ENCODE assay signal across 9 cellular contexts in the genomic region with DNA sequence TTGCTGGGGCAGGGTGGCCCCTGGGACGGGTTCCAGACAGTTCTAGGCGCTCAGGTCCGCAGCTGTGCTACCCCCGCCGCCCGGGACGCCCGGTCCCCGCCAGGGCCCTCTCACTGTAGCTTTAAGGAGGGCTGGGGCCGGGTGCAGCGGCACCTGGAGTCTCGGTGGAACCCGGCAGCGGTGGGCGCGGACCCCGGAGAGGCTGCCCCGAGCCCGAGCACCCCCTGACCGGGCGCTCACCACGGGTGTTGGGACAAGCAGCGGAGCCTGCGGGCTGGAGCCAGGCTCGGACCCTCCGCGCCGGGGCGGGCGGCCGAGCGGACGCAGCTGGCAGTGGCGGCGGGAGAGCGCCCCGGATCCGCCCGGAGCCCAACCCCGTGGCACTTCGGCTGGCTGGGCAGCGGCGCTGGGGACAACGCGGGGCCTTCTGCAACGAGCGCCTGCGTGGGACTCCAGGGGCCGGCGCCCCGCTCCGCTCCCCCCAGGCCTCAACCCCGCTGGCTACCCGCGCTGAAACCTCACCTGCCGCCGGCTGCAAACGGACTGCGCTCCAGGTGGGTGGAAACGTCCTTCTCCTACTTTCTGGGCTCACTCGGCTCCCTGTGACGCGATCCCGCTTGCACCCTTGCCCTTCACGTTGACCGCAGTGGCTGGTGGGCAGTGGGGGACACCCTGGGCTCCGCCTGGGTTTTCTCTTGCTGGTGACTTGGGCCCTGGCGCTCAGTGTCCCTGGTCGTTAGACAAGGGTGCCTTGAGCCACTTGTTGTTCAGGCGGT.
DNase-seq lines count a peak whose midpoint lies in the region; ATAC-seq, FAIRE-seq and TF ChIP-seq lines count a peak whose summit lies in the region.
"Had no signal": no experiment of that assay in that cellular context is flagged by ENCODE, and none has a peak within 500 bp of the region (broad histone marks: within the 10 kb centered on the region; RNA-seq: fewer than 3 reads in every experiment).

No MANE protein-coding gene starts in this region.

- H2BK120ac ChIP-seq in H1 (replicated peaks; ENCODE audit: low read depth, low read length), result peak overlapping the region; percentile 2

- H2AK5ac ChIP-seq in H1 (ENCODE audit: low read depth, low read length), result no peak overlapping the region

- peak overlapping the region in 1 of 6 donors; percentile 75 for H3K27ac Mint-ChIP-seq in naive B cell

- ATAC-seq in naive B cell (ENCODE audit: low read depth in 2 of 2) (peak; percentile 25 to 63), aorta (ENCODE audit: low FRiP score) (peak; percentile 61), GM18498 (IDR thresholded peaks at IDR 0.05; ENCODE audit: unreplicated experiment) (no peak)

- H3K9me3 ChIP-seq in H1 (ENCODE audit: insufficient read depth in 2 of 2, low read depth in 1 of 2, low read length in 1 of 2) (no peaks in the 10 kb centered on the region), aorta (ENCODE audit: control insufficient read depth, low read length) (peaks cover 3% of the 10 kb centered on the region)

- H3K27me3 ChIP-seq in H1 (replicated peaks in 1 of 4; ENCODE audit: control insufficient read depth in 3 of 4, extremely low read depth in 1 of 4, insufficient read depth in 3 of 4, low read length in 3 of 4) (peaks cover 0 to 18% (median 10%) of the 10 kb centered on the region in 4 experiments; a peak in 6 of 7 replicates), aorta (ENCODE audit: control insufficient read depth in 1 of 2, insufficient read depth in 2 of 2, low read length in 1 of 2) (peaks cover 0 to 2% of the 10 kb centered on the region in 2 donors)

- POLR2A ChIA-PET in H1 (lab: Charles Lee; ENCODE audit: partially characterized antibody), result interaction anchor here (0.9 to 1.8 kb wide), 4 partner anchors 11 to 251 kb away, joined by 3 to 4 read pairs (median 3); partner anchors contain the start of genes ZNF429 and ZNF43

- FAIRE-seq in H1 (lab: Jason Lieb, UNC), result no peak
- FAIRE-seq: G401.6 had no signal

- H3K4me3 ChIP-seq in H1 (ENCODE audit: extremely low read depth in 1 of 4, insufficient read depth in 2 of 4, low read depth in 3 of 4, low read length in 4 of 4) (peak overlapping the region; percentile 46 to 74 (median 54)), aorta (ENCODE audit: low read length in 2 of 2) (peak overlapping the region; percentile 21 to 40)

- WGBS in H1 (ENCODE audit: extremely low coverage in 1 of 2, insufficient coverage in 1 of 2, insufficient read length in 1 of 2, insufficient replicate concordance in 2 of 2, low coverage in 1 of 2, low lambda C conversion rate in 2 of 2, missing lambda C conversion rate in 1 of 2), 2 experiments, result 6% methylated on average over 45 of the region's 70 CpGs; no CpG with 5 or more reads in 1 of the 2 experiments
- 1 to 2% methylated on average over 59 to 70 of the region's 70 CpGs for WGBS in aorta, 2 donors

- peak overlapping the region; percentile 80; the same call in 1 of the 2 replicates for H2BK20ac ChIP-seq in H1 (ENCODE audit: low read length)

- no peak for TF ChIP-seq EP300 in H1 (IDR thresholded peaks at IDR 0.05; ENCODE audit: borderline replicate concordance in 1 of 2, low read depth in 2 of 2, low read length in 2 of 2)

- H3K23me2 ChIP-seq in H1 (ENCODE audit: low read depth, low read length), result peaks cover 7% of the 10 kb centered on the region; the same call in 1 of the 2 replicates

- peak overlapping the region; percentile 62 for H4K8ac ChIP-seq in H1 (ENCODE audit: extremely low read depth, insufficient read depth, low read length)

- no peak overlapping the region for H3K23ac ChIP-seq in H1 (ENCODE audit: insufficient read length)

- no peak for TF ChIP-seq CTCF in H1 (IDR thresholded peaks at IDR 0.05; ENCODE audit: control extremely low read depth in 1 of 3, insufficient read depth in 1 of 3, low read depth in 1 of 3, low read length in 3 of 3)

- peak; percentile 55 for DNase-seq in stimulated activated CD4-positive, alpha-beta T cell treated with anti-CD3 and anti-CD28 coated beads, Interleukin-15, amount 100 ng/mL, for 24 hours
- DNase-seq in stimulated activated CD4-positive, alpha-beta T cell treated with anti-CD3 and anti-CD28 coated beads, Interleukin-2, amount 100 ng/mL, for 48 hours, result no peak
- DNase-seq in H1 (ENCODE audit: low read depth in 1 of 2, low spot score in 2 of 2) (peak in 1 of 2 experiments; percentile 72), naive B cell (no peak), aorta (peak in 1 of 2 donors; percentile 78), NCI-H510A (lab: John Stamatoyannopoulos, UW) (no peak), D341Med (ENCODE audit: low spot score) (no peak)

- peak overlapping the region; percentile 84 for H3K18ac ChIP-seq in H1 (ENCODE audit: extremely low read depth, low read length)

- no peak overlapping the region for H4K91ac ChIP-seq in H1 (replicated peaks; ENCODE audit: insufficient read length, low read length)

- intact Hi-C loops in aorta (cut with DNase I), result no loop called here

- no peak for TF ChIP-seq POLR2A in H1 (IDR thresholded peaks at IDR 0.05; ENCODE audit: control extremely low read depth in 1 of 2, low read depth in 2 of 2, low read length in 2 of 2)

- H2BK5ac ChIP-seq in H1 (ENCODE audit: low read depth, low read length), result no peak overlapping the region

- peak overlapping the region; percentile 57 to 86 (median 74) for H3K4me3 Mint-ChIP-seq in naive B cell

- peaks cover 0 to 14% (median 6%) of the 10 kb centered on the region in 4 experiments; a peak in 6 of 7 replicates for H3K4me1 ChIP-seq in H1 (replicated peaks in 1 of 4; ENCODE audit: control insufficient read depth in 3 of 4, insufficient read depth in 4 of 4, low read length in 3 of 4)
- no peaks in the 10 kb centered on the region for H3K4me1 ChIP-seq in aorta (ENCODE audit: control insufficient read depth in 1 of 2, insufficient read depth in 2 of 2, low read length in 2 of 2)

- H3K79me2 ChIP-seq in H1 (ENCODE audit: control insufficient read depth in 1 of 2, insufficient read depth in 2 of 2, low read length in 2 of 2), result 0 out of 4 replicates have a peak, but pooled peaks cover 0 to 4% of the 10 kb centered on the region in 2 experiments

- peaks cover 0 to 52% (median 2%) of the 10 kb centered on the region in 7 donors for H3K9me3 Mint-ChIP-seq in naive B cell

- no peak overlapping the region for H3K56ac ChIP-seq in H1 (replicated peaks; ENCODE audit: insufficient read length, low read depth, low read length)

- 0 out of 2 replicates have a peak overlapping the region, but pooled peaks have one; percentile 18 for H2BK12ac ChIP-seq in H1 (ENCODE audit: low read depth, low read length)

- no peak for TF ChIP-seq RAD21 in H1 (IDR thresholded peaks at IDR 0.05 in 1 of 2, conservative IDR thresholded peaks at IDR 0.05 in 1 of 2; ENCODE audit: low read depth in 2 of 2, low read length in 2 of 2)

- H3K4me2 ChIP-seq in H1 (ENCODE audit: insufficient read depth in 1 of 2, low read depth in 2 of 2, low read length in 2 of 2), result peak overlapping the region; percentile 68 to 86

- peak overlapping the region; percentile 88 for H2AFZ ChIP-seq in H1 (ENCODE audit: low read length)

- H3K79me1 ChIP-seq in H1 (ENCODE audit: low read depth, low read length), result no peaks in the 10 kb centered on the region

- CTCF ChIA-PET in H1 (lab: Charles Lee; ENCODE audit: partially characterized antibody), result interaction anchor here (1.0 to 1.6 kb wide), 3 partner anchors 11 to 103 kb away, joined by 4 to 7 read pairs (median 6); no protein-coding TSS in a partner anchor

- no peak overlapping the region for H3K4ac ChIP-seq in H1 (replicated peaks; ENCODE audit: insufficient read length, low read depth, low read length)

- peaks cover 25 to 38% (median 34%) of the 10 kb centered on the region in 3 donors for H3K27me3 Mint-ChIP-seq in naive B cell

- no peaks in the 10 kb centered on the region for H4K20me1 ChIP-seq in H1 (replicated peaks in 1 of 2; ENCODE audit: control insufficient read depth in 1 of 2, insufficient read depth in 2 of 2, low read length in 2 of 2)

- H4K5ac ChIP-seq in H1 (ENCODE audit: insufficient read length, low read depth, low read length), result peak overlapping the region; percentile 27

- no peak overlapping the region for H3K14ac ChIP-seq in H1 (ENCODE audit: insufficient read length)

- peak overlapping the region in 3 of 4 experiments; percentile 38 to 54 (median 41); a peak in 5 of 7 replicates for H3K9ac ChIP-seq in H1 (replicated peaks in 1 of 4; ENCODE audit: extremely low read depth in 1 of 4, low read depth in 3 of 4, low read length in 3 of 4)

- H3K27ac ChIP-seq in H1 (ENCODE audit: low read depth, low read length), result no peak overlapping the region
- H3K27ac ChIP-seq in aorta (ENCODE audit: low read depth in 1 of 2, low read length in 2 of 2), result no peak overlapping the region

- 0 out of 8 replicates have a peak, but pooled peaks cover 0 to 5% (median 0%) of the 10 kb centered on the region in 4 experiments for H3K36me3 ChIP-seq in H1 (ENCODE audit: control insufficient read depth in 2 of 4, insufficient read depth in 4 of 4, low read length in 3 of 4)
- H3K36me3 ChIP-seq in aorta (ENCODE audit: control insufficient read depth in 1 of 2, insufficient read depth in 2 of 2, low read length in 1 of 2), result no peaks in the 10 kb centered on the region

- H3K36me3 Mint-ChIP-seq in naive B cell, result peaks cover 0 to 9% of the 10 kb centered on the region in 2 donors

- no peak overlapping the region for H2BK15ac ChIP-seq in H1 (ENCODE audit: low read length)

- H3K4me1 Mint-ChIP-seq in naive B cell, result peaks cover 4 to 5% (median 4%) of the 10 kb centered on the region in 3 donors

TF ChIP-seq in H1, 55 proteins besides CTCF, POLR2A, EP300 and RAD21 (continues in another document):
- TF ChIP-seq SUZ12 (IDR thresholded peaks at IDR 0.05; ENCODE audit: low read length) (peak; percentile 37; the same call in 1 of the 2 replicates), TAF1 (IDR thresholded peaks at IDR 0.05; ENCODE audit: low read depth, low read length) (no peak), NRF1 (IDR thresholded peaks at IDR 0.05; ENCODE audit: low read depth, low read length) (no peak), KDM4A (IDR thresholded peaks at IDR 0.05; ENCODE audit: low read depth, low read length, severe bottlenecking) (peak; percentile 89), JUN (IDR thresholded peaks at IDR 0.05; ENCODE audit: low read depth, low read length) (no peak), CEBPB (IDR thresholded peaks at IDR 0.05; ENCODE audit: low read depth, low read length) (no peak), ZNF274 (IDR thresholded peaks at IDR 0.05; ENCODE audit: borderline replicate concordance, extremely low read depth, low read length) (no peak), TAF7 (optimal IDR thresholded peaks at IDR 0.05; ENCODE audit: borderline replicate concordance, low read depth, low read length) (no peak), SAP30 (IDR thresholded peaks at IDR 0.05; ENCODE audit: insufficient read depth, insufficient replicate concordance, low read length) (no peak), E2F6 (IDR thresholded peaks at IDR 0.05) (0 out of 2 replicates have a peak, but pooled peaks have one; percentile 24)
